In the genomic region with DNA sequence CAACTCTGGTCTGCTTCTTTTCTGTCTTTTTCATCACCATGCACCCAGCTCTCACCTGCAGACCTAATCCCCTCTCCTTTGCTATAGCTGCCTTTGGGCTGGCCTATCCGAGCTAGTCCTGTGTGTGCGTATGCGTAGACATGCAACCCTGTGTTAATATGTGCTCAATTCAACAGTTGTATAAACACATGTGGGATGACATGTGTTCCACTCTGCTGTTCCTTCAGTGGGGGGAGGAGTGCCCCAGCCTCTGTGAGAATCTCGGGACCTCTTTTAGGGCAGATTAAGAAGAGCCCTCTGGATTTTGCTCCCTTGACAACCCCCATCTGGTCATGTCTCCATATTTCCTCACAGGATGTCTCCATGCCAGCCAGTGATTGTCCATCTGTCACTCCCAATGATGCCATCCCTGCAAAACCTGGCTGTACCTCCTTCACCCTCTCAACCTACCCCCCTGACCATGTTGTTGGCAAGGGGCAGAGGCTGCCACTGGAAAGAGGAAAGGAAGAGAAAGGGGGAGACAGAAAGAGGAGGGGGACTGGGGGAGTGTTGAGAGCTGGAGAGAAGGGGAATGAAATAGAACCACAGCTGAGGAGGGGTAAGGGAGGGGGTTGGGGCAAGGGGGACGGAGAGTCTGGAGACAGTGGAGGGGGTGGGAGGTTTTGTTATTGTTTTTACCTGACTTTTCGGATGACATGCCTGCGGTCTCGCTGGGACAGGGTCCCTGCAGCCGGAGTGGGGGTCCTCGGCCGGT, we compare ENCODE assay signal across 11 cellular contexts. TPM values are rescaled to one million over a fixed set of nuclear protein-coding genes. Genes with fewer than 3 reads are reported as not detected.
A peak's percentile ranks its signal among the peaks of the same experiment; 100 is the strongest.
DNase-seq lines count a peak whose midpoint lies in the region; TF ChIP-seq lines count a peak whose summit lies in the region.
"Had no signal": no experiment of that assay in that cellular context is flagged by ENCODE, and none has a peak within 500 bp of the region (broad histone marks: within the 10 kb centered on the region; RNA-seq: fewer than 3 reads in every experiment).

No MANE protein-coding gene starts in this region.

- no peak overlapping the region for H3K23ac ChIP-seq in mesenchymal stem cell (ENCODE audit: low read length in 2 of 2)

- H3K9ac ChIP-seq in mesenchymal stem cell (ENCODE audit: low read length): peak overlapping the region; percentile 70

- in situ Hi-C loops in brain microvascular endothelial cell (cut with HindIII; ENCODE audit: low pct_ligation_motif_present, low sequenced_read_pairs): no loop called here

- H3K36me3 Mint-ChIP-seq in MCF 10A (ENCODE audit: insufficient read depth, unreplicated experiment): peaks cover 10% of the 10 kb centered on the region
- peaks cover 6% of the 10 kb centered on the region for H3K36me3 Mint-ChIP-seq in type B pancreatic cell
- H3K36me3 Mint-ChIP-seq in activated T-helper 2 cell treated with anti-CD3 and anti-CD28 coated beads, Interferon-gamma antibody, Interleukin-2, Interleukin-4, amounts not matched to agents 10 μg/mL and 5 μg/mL and 100 μg/mL, durations not matched to agents 14 hours and 24 hours and 36 hours (ENCODE audit: low read depth): no peaks in the 10 kb centered on the region

- CTCF ChIA-PET in MCF 10A (lab: Yijun Ruan, JAX): interaction anchor here (0.6 kb wide), 1 partner anchor 8 kb away, joined by 3 read pairs; no protein-coding TSS in a partner anchor

- H3K27me3 ChIP-seq in breast epithelium: no peaks in the 10 kb centered on the region
- H3K27me3 ChIP-seq in brain microvascular endothelial cell (replicated peaks): no peaks in the 10 kb centered on the region
- H3K27me3 ChIP-seq in mesenchymal stem cell (ENCODE audit: control insufficient read depth in 1 of 2, insufficient read depth in 1 of 2, low read length in 2 of 2): peaks cover 35 to 39% of the 10 kb centered on the region in 2 experiments

- H3K14ac ChIP-seq in mesenchymal stem cell (ENCODE audit: low read length in 2 of 2): peak overlapping the region in 1 of 2 experiments; percentile 84

- peak overlapping the region in 1 of 2 experiments; percentile 88 for H3K18ac ChIP-seq in mesenchymal stem cell (ENCODE audit: low read depth in 1 of 2, low read length in 2 of 2)

- H3K27me3 Mint-ChIP-seq in MCF 10A (ENCODE audit: insufficient read depth, unreplicated experiment) (no peaks in the 10 kb centered on the region), type B pancreatic cell (peaks cover 21% of the 10 kb centered on the region)
- peaks cover 52% of the 10 kb centered on the region for H3K27me3 Mint-ChIP-seq in activated T-helper 2 cell treated with anti-CD3 and anti-CD28 coated beads, Interferon-gamma antibody, Interleukin-2, Interleukin-4, amounts not matched to agents 10 μg/mL and 5 μg/mL and 100 μg/mL, durations not matched to agents 14 hours and 24 hours and 36 hours (ENCODE audit: low read depth)

- H3K9me3 ChIP-seq in breast epithelium: no peaks in the 10 kb centered on the region
- no peaks in the 10 kb centered on the region for H3K9me3 ChIP-seq in mesenchymal stem cell (ENCODE audit: control insufficient read depth, low read length)

- POLR2A ChIA-PET in MCF 10A (lab: Yijun Ruan, JAX): no interaction called here

- TF ChIP-seq CTCF in breast epithelium (IDR thresholded peaks at IDR 0.05) (no peak), MCF 10A (IDR thresholded peaks at IDR 0.05; ENCODE audit: unreplicated experiment) (no peak), brain microvascular endothelial cell (IDR thresholded peaks at IDR 0.05; ENCODE audit: low read depth, low read length, missing control alignments) (no peak), type B pancreatic cell (conservative IDR thresholded peaks at IDR 0.05) (no peak)

- WGBS in mesenchymal stem cell: 62% methylated on average over 4 of the region's 11 CpGs

- peak overlapping the region; percentile 33 to 81 for H2BK12ac ChIP-seq in mesenchymal stem cell (ENCODE audit: low read length in 2 of 2)

- H3K9me3 Mint-ChIP-seq in MCF 10A (ENCODE audit: unreplicated experiment) (no peaks in the 10 kb centered on the region), type B pancreatic cell (no peaks in the 10 kb centered on the region)
- H3K9me3 Mint-ChIP-seq in activated T-helper 2 cell treated with anti-CD3 and anti-CD28 coated beads, Interferon-gamma antibody, Interleukin-2, Interleukin-4, amounts not matched to agents 10 μg/mL and 5 μg/mL and 100 μg/mL, durations not matched to agents 14 hours and 24 hours and 36 hours: no peaks in the 10 kb centered on the region

- H4K91ac ChIP-seq in mesenchymal stem cell (ENCODE audit: low read length): no peak overlapping the region

- H3K4me3 Mint-ChIP-seq in MCF 10A (ENCODE audit: unreplicated experiment) (no peak overlapping the region), type B pancreatic cell (peak overlapping the region; percentile 36)
- H3K4me3 Mint-ChIP-seq in activated T-helper 2 cell treated with anti-CD3 and anti-CD28 coated beads, Interferon-gamma antibody, Interleukin-2, Interleukin-4, amounts not matched to agents 10 μg/mL and 5 μg/mL and 100 μg/mL, durations not matched to agents 14 hours and 24 hours and 36 hours (ENCODE audit: low read depth): no peak overlapping the region

- H2BK120ac ChIP-seq in mesenchymal stem cell (ENCODE audit: low read depth, low read length): no peak overlapping the region

- H4K8ac ChIP-seq in mesenchymal stem cell (ENCODE audit: low read length): no peak overlapping the region

- peak overlapping the region in 1 of 2 donors; percentile 98 for H3K27ac ChIP-seq in breast epithelium
- no peak overlapping the region for H3K27ac ChIP-seq in brain microvascular endothelial cell
- H3K27ac ChIP-seq in mesenchymal stem cell (ENCODE audit: low read length, poor library complexity, severe bottlenecking): no peak overlapping the region
- H3K27ac ChIP-seq: BLaER1 treated with 17β-estradiol and CSF1 and Interleukin-3, amounts not matched to agents 10 nM and 100 nM; VCaP had no signal

- H2BK5ac ChIP-seq in mesenchymal stem cell (ENCODE audit: low read depth, low read length, poor library complexity, severe bottlenecking): no peak overlapping the region

- peak overlapping the region; percentile 70 for H2AFZ ChIP-seq in mesenchymal stem cell (ENCODE audit: low read depth, low read length)

- intact Hi-C loops in breast epithelium (cut with DNase I; ENCODE audit: low total_unique reads) (no loop called here), MCF 10A (cut with micrococcal nuclease) (loop anchor here (10.0 kb wide), 1 partner anchor 177 kb away; the partner anchor contains the start of gene DXO)
- intact Hi-C loops in activated T-helper 2 cell treated with anti-CD3 and anti-CD28 coated beads, Interferon-gamma antibody, Interleukin-2, Interleukin-4, amounts not matched to agents 10 μg/mL and 5 μg/mL and 100 μg/mL, durations not matched to agents 14 hours and 24 hours and 36 hours (cut with micrococcal nuclease): loop anchor here (5.0 kb wide), 1 partner anchor 34 kb away; no protein-coding TSS in a partner anchor

- H3K4me2 ChIP-seq in mesenchymal stem cell (ENCODE audit: low read length, poor library complexity, severe bottlenecking): peak overlapping the region; percentile 20

- H2BK15ac ChIP-seq in mesenchymal stem cell (ENCODE audit: low read depth, poor library complexity, severe bottlenecking): no peak overlapping the region

- H3K4me1 ChIP-seq in breast epithelium (peaks cover 0 to 11% of the 10 kb centered on the region in 2 donors), mesenchymal stem cell (ENCODE audit: control insufficient read depth, insufficient read depth, low read depth, low read length) (peaks cover 31% of the 10 kb centered on the region)

- peaks cover 23% of the 10 kb centered on the region for H3K4me1 Mint-ChIP-seq in MCF 10A (ENCODE audit: insufficient read depth, unreplicated experiment)
- peaks cover 45% of the 10 kb centered on the region for H3K4me1 Mint-ChIP-seq in type B pancreatic cell (ENCODE audit: unreplicated experiment)
- H3K4me1 Mint-ChIP-seq in activated T-helper 2 cell treated with anti-CD3 and anti-CD28 coated beads, Interferon-gamma antibody, Interleukin-2, Interleukin-4, amounts not matched to agents 10 μg/mL and 5 μg/mL and 100 μg/mL, durations not matched to agents 14 hours and 24 hours and 36 hours (ENCODE audit: low read depth): peaks cover 26% of the 10 kb centered on the region

- no TSS peak for BruUV-seq in MCF 10A (replicated peaks; lab: Mats Ljungman, UMichigan)

- peak overlapping the region in 1 of 2 experiments; percentile 56 for H3K4ac ChIP-seq in mesenchymal stem cell (ENCODE audit: low read depth in 1 of 2, low read length in 2 of 2)

- H3K79me1 ChIP-seq in mesenchymal stem cell (replicated peaks; ENCODE audit: low read length, poor library complexity, severe bottlenecking): peaks cover 8% of the 10 kb centered on the region

- H2AK5ac ChIP-seq in mesenchymal stem cell (ENCODE audit: low read length, severe bottlenecking): no peak overlapping the region

- H3K4me3 ChIP-seq in breast epithelium (peak overlapping the region; percentile 36 to 84 (median 82)), brain microvascular endothelial cell (ENCODE audit: low read depth, low read length) (peak overlapping the region; percentile 39), mesenchymal stem cell (ENCODE audit: insufficient read depth in 1 of 2, low read depth in 1 of 2, low read length in 2 of 2) (peak overlapping the region in 1 of 2 experiments; percentile 80)

- no peaks in the 10 kb centered on the region for H3K36me3 ChIP-seq in breast epithelium
- H3K36me3 ChIP-seq in brain microvascular endothelial cell (replicated peaks): peaks cover 2% of the 10 kb centered on the region
- H3K36me3 ChIP-seq in mesenchymal stem cell (ENCODE audit: control insufficient read depth in 1 of 2, insufficient read depth in 2 of 2, low read depth in 1 of 2, low read length in 2 of 2): peaks cover 3 to 8% of the 10 kb centered on the region in 2 experiments

- TF ChIP-seq POLR2A in breast epithelium (IDR thresholded peaks at IDR 0.05): no peak

- DNase-seq in breast epithelium (ENCODE audit: low spot score in 2 of 2) (no peak), MCF 10A (ENCODE audit: unreplicated experiment) (no peak), brain microvascular endothelial cell (no peak), mesenchymal stem cell (no peak), type B pancreatic cell (ENCODE audit: extremely low spot score, unreplicated experiment) (no peak), SW 1271 (lab: John Stamatoyannopoulos, UW) (no peak), NCI-H2227 (lab: John Stamatoyannopoulos, UW; ENCODE audit: unreplicated experiment) (no peak)
- no peak for DNase-seq in activated T-helper 2 cell treated with anti-CD3 and anti-CD28 coated beads, Interferon-gamma antibody, Interleukin-2, Interleukin-4, amounts not matched to agents 10 μg/mL and 5 μg/mL and 100 μg/mL, durations not matched to agents 14 hours and 24 hours and 36 hours (ENCODE audit: low spot score)
- DNase-seq: NCI-H1436 had no signal

- no peak overlapping the region for H3K27ac Mint-ChIP-seq in MCF 10A (ENCODE audit: low read depth, unreplicated experiment)
- peak overlapping the region; percentile 24 for H3K27ac Mint-ChIP-seq in type B pancreatic cell
- H3K27ac Mint-ChIP-seq in activated T-helper 2 cell treated with anti-CD3 and anti-CD28 coated beads, Interferon-gamma antibody, Interleukin-2, Interleukin-4, amounts not matched to agents 10 μg/mL and 5 μg/mL and 100 μg/mL, durations not matched to agents 14 hours and 24 hours and 36 hours: no peak overlapping the region

RNA-seq across cellular contexts. Expression of gene PRRT1, which starts 0.4 kb away (rescaled TPM):
- 1 to 10 TPM in 2 of 3 donors, under 1 TPM in 1; 0.48 to 2.8 (median 1.3) TPM for total RNA-seq in breast epithelium
- total RNA-seq in MCF 10A (2022): 0.17 and 0.19 TPM in 2 replicates
- 8.0 TPM for polyA plus RNA-seq in mesenchymal stem cell (2013, experiment 1 of 2)
- 7.9 TPM for polyA plus RNA-seq in mesenchymal stem cell (2013, experiment 2 of 2)
- 1.00 and 2.7 TPM in 2 replicates for total RNA-seq in type B pancreatic cell (ENCODE audit: low replicate concordance)
- total RNA-seq in activated T-helper 2 cell treated with anti-CD3 and anti-CD28 coated beads, Interferon-gamma antibody, Interleukin-2, Interleukin-4, amounts not matched to agents 10 μg/mL and 5 μg/mL and 100 μg/mL, durations not matched to agents 14 hours and 24 hours and 36 hours: 0.27 TPM in 1 of 2 replicates, not detected in the other

RNA-seq across cellular contexts. Expression of gene PPT2, which starts 2.6 kb away (rescaled TPM):
- total RNA-seq in breast epithelium (10 to 100 TPM; 18.4 to 59.6 (median 28.5) TPM), MCF 10A (2022) (3.7 and 5.4 TPM in 2 replicates), type B pancreatic cell (ENCODE audit: low replicate concordance) (44.1 and 46.9 TPM in 2 replicates)
- polyA plus RNA-seq in mesenchymal stem cell (2013, experiment 1 of 2): 31.6 TPM
- 31.6 TPM for polyA plus RNA-seq in mesenchymal stem cell (2013, experiment 2 of 2)
- 11.5 and 12.7 TPM in 2 replicates for total RNA-seq in activated T-helper 2 cell treated with anti-CD3 and anti-CD28 coated beads, Interferon-gamma antibody, Interleukin-2, Interleukin-4, amounts not matched to agents 10 μg/mL and 5 μg/mL and 100 μg/mL, durations not matched to agents 14 hours and 24 hours and 36 hours

RNA-seq across cellular contexts. Expression of gene EGFL8, which starts 13.1 kb away (rescaled TPM):
- 10 to 100 TPM; 10.2 to 19.6 (median 11.8) TPM for total RNA-seq in breast epithelium
- total RNA-seq in MCF 10A (2022): 3.1 and 6.7 TPM in 2 replicates
- polyA plus RNA-seq in mesenchymal stem cell (2013, experiment 1 of 2): 16.8 TPM
- polyA plus RNA-seq in mesenchymal stem cell (2013, experiment 2 of 2): 16.9 TPM
- 27.1 and 35.8 TPM in 2 replicates for total RNA-seq in type B pancreatic cell (ENCODE audit: low replicate concordance)
- 9.5 and 11.5 TPM in 2 replicates for total RNA-seq in activated T-helper 2 cell treated with anti-CD3 and anti-CD28 coated beads, Interferon-gamma antibody, Interleukin-2, Interleukin-4, amounts not matched to agents 10 μg/mL and 5 μg/mL and 100 μg/mL, durations not matched to agents 14 hours and 24 hours and 36 hours

RNA-seq across cellular contexts. Expression of gene FKBPL, which starts 21.2 kb away (rescaled TPM):
- total RNA-seq in breast epithelium (1 to 10 TPM; 2.6 to 4.1 (median 2.7) TPM), MCF 10A (2022) (4.8 and 5.8 TPM in 2 replicates), type B pancreatic cell (ENCODE audit: low replicate concordance) (8.4 and 10.1 TPM in 2 replicates)
- polyA plus RNA-seq in mesenchymal stem cell (2013, experiment 1 of 2): 4.3 TPM
- 4.3 TPM for polyA plus RNA-seq in mesenchymal stem cell (2013, experiment 2 of 2)
- total RNA-seq in activated T-helper 2 cell treated with anti-CD3 and anti-CD28 coated beads, Interferon-gamma antibody, Interleukin-2, Interleukin-4, amounts not matched to agents 10 μg/mL and 5 μg/mL and 100 μg/mL, durations not matched to agents 14 hours and 24 hours and 36 hours: 5.0 and 5.8 TPM in 2 replicates

RNA-seq across cellular contexts. Expression of gene ATF6B, which starts 23.3 kb away (rescaled TPM):
- total RNA-seq in breast epithelium (10 to 100 TPM; 37.0 to 44.8 (median 43.6) TPM), MCF 10A (2022) (65.6 and 86.5 TPM in 2 replicates), type B pancreatic cell (ENCODE audit: low replicate concordance) (95.8 and 99.3 TPM in 2 replicates)
- 68.3 TPM for polyA plus RNA-seq in mesenchymal stem cell (2013, experiment 1 of 2)
- 66.3 TPM for polyA plus RNA-seq in mesenchymal stem cell (2013, experiment 2 of 2)
- 86.9 and 91.2 TPM in 2 replicates for total RNA-seq in activated T-helper 2 cell treated with anti-CD3 and anti-CD28 coated beads, Interferon-gamma antibody, Interleukin-2, Interleukin-4, amounts not matched to agents 10 μg/mL and 5 μg/mL and 100 μg/mL, durations not matched to agents 14 hours and 24 hours and 36 hours
